ENCODE assay signal across 25 cellular contexts in genomic region chr12:111105294-111105693, GRCh38.
"Had no signal": no experiment of that assay in that cellular context is flagged by ENCODE, and none has a peak within 500 bp of the region (broad histone marks: within the 10 kb centered on the region; RNA-seq: fewer than 3 reads in every experiment).

No MANE protein-coding gene starts in this region.

- H3K27me3 ChIP-seq: adrenal gland, right atrium auricular region, transverse colon, vagina had no signal

- H3K4me3 Mint-ChIP-seq: activated naive CD4-positive, alpha-beta T cell treated with anti-CD3 and anti-CD28 coated beads, Interleukin-2, amount 50 U/mL, for 24 hours; neural crest cell; stimulated activated naive CD8-positive, alpha-beta T cell treated with anti-CD3 and anti-CD28 coated beads, Interleukin-15, amount 100 ng/mL, for 72 hours; T-helper 1 cell treated with Interleukin-12 subunit alpha and Interleukin-12 subunit beta and Interleukin-4 antibody, amounts not matched to agents 30 μg/mL and 1 μg/mL, for 36 hours had no signal

- H3K27me3 Mint-ChIP-seq: activated naive CD4-positive, alpha-beta T cell treated with anti-CD3 and anti-CD28 coated beads, Interleukin-2, amount 50 U/mL, for 24 hours; stimulated activated naive CD8-positive, alpha-beta T cell treated with anti-CD3 and anti-CD28 coated beads, Interleukin-15, amount 100 ng/mL, for 72 hours had no signal

- H3K9me3 ChIP-seq: adrenal gland, breast epithelium, prostate gland, suprapubic skin, transverse colon, vagina had no signal

- FAIRE-seq: astrocyte, keratinocyte had no signal

- H3K27ac Mint-ChIP-seq: activated naive CD4-positive, alpha-beta T cell treated with anti-CD3 and anti-CD28 coated beads, Interleukin-2, amount 50 U/mL, for 24 hours; stimulated activated naive CD8-positive, alpha-beta T cell treated with anti-CD3 and anti-CD28 coated beads, Interleukin-15, amount 100 ng/mL, for 72 hours; T-helper 1 cell treated with Interleukin-12 subunit alpha and Interleukin-12 subunit beta and Interleukin-4 antibody, amounts not matched to agents 30 μg/mL and 1 μg/mL, for 36 hours had no signal

- H3K36me3 ChIP-seq: adrenal gland, breast epithelium, esophagus squamous epithelium, prostate gland, right atrium auricular region, suprapubic skin, transverse colon, vagina had no signal

- H3K9me3 Mint-ChIP-seq: activated naive CD4-positive, alpha-beta T cell treated with anti-CD3 and anti-CD28 coated beads, Interleukin-2, amount 50 U/mL, for 24 hours; neural crest cell; T-helper 1 cell treated with Interleukin-12 subunit alpha and Interleukin-12 subunit beta and Interleukin-4 antibody, amounts not matched to agents 30 μg/mL and 1 μg/mL, for 36 hours had no signal

- H3K4me1 ChIP-seq: adrenal gland, breast epithelium, foreskin keratinocyte, prostate gland, right atrium auricular region, transverse colon had no signal

- H3K27ac ChIP-seq: adrenal gland, breast epithelium, esophagus squamous epithelium, foreskin keratinocyte, prostate gland, right atrium auricular region, suprapubic skin, transverse colon, vagina, VCaP had no signal

- H3K4me1 Mint-ChIP-seq: activated naive CD4-positive, alpha-beta T cell treated with anti-CD3 and anti-CD28 coated beads, Interleukin-2, amount 50 U/mL, for 24 hours; neural crest cell; stimulated activated naive CD8-positive, alpha-beta T cell treated with anti-CD3 and anti-CD28 coated beads, Interleukin-15, amount 100 ng/mL, for 72 hours had no signal

- DNase-seq: activated CD4-positive, alpha-beta T cell treated with anti-CD3 and anti-CD28 coated beads for 1 hour; activated CD4-positive, alpha-beta T cell treated with anti-CD3 and anti-CD28 coated beads, Interleukin-2, amount 50 U/mL, for 4 hours; activated gamma-delta T cell; adrenal gland; dermis blood vessel endothelial cell; effector memory CD4-positive, alpha-beta T cell; esophagus squamous epithelium; foreskin keratinocyte; hippocampal formation; mammary epithelial cell; stimulated activated naive CD8-positive, alpha-beta T cell treated with anti-CD3 and anti-CD28 coated beads, Interleukin-15, amount 100 ng/mL, for 72 hours; transverse colon had no signal

- ATAC-seq: foreskin keratinocyte; left lobe of liver; stimulated activated naive CD8-positive, alpha-beta T cell treated with anti-CD3 and anti-CD28 coated beads, Interleukin-15, amount 100 ng/mL, for 72 hours had no signal

- H3K4me3 ChIP-seq: adrenal gland, breast epithelium, esophagus squamous epithelium, prostate gland, right atrium auricular region, skin epidermis, suprapubic skin, transverse colon, vagina had no signal
